In the genomic region with DNA sequence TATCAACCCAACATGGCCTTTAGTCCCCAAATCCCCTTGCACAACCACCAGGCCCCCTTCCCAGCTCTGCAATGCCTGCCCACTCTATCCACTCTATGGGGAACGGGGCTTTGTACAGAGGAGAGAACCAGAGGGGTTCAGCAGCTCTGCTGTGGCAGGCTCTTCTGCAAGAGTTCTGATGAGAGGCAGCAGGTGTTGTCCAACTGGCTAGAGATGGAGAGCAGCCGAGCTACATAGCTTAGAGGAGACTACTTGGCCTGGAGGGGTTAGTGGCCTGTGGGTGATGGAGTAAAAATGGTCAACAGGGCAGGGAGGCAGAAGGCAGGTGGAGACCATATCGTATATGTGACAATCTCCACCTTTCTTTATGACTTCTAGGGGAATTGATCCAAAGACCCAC, we compare ENCODE assay signal across 30 cellular contexts.
"Had no signal": no experiment of that assay in that cellular context is flagged by ENCODE, and none has a peak within 500 bp of the region (broad histone marks: within the 10 kb centered on the region; RNA-seq: fewer than 3 reads in every experiment).

No MANE protein-coding gene starts in this region.

- H3K4me1 ChIP-seq: breast epithelium, colonic mucosa, esophagus squamous epithelium, gastroesophageal sphincter, heart right ventricle had no signal

- DNase-seq: activated CD4-positive, alpha-beta memory T cell treated with anti-CD3 and anti-CD28 coated beads for 36 hours; activated CD4-positive, alpha-beta T cell treated with anti-CD3 and anti-CD28 coated beads for 36 hours; activated CD4-positive, alpha-beta T cell treated with anti-CD3 and anti-CD28 coated beads, Interleukin-2, amount 10 ng/mL, durations not matched to agents 24 days and 14 days; activated CD4-positive, CD25-positive, alpha-beta regulatory T cell; activated CD4-positive, CD25-positive, alpha-beta regulatory T cell treated with anti-CD3 and anti-CD28 coated beads, Interleukin-2, amount 50 U/mL, for 72 hours; activated CD8-positive, alpha-beta memory T cell treated with anti-CD3 and anti-CD28 coated beads, Interleukin-2, amount 10 ng/mL, durations not matched to agents 7 days and 5 days; activated CD8-positive, alpha-beta memory T cell treated with anti-CD3 and anti-CD28 coated beads, Interleukin-2, amount 50 U/mL, for 4 hours; activated CD8-positive, alpha-beta T cell treated with anti-CD3 and anti-CD28 coated beads, Interleukin-2, amount 10 ng/mL, durations not matched to agents 7 days and 5 days; activated gamma-delta T cell; activated naive CD4-positive, alpha-beta T cell; activated naive CD4-positive, alpha-beta T cell treated with anti-CD3 and anti-CD28 coated beads, Interleukin-2, amount 10 ng/mL, durations not matched to agents 7 days and 5 days; activated naive CD8-positive, alpha-beta T cell treated with anti-CD3 and anti-CD28 coated beads, Interleukin-2, amount 10 ng/mL, durations not matched to agents 7 days and 5 days; activated T-cell treated with anti-CD3 and anti-CD28 coated beads, Interleukin-2, amount 50 U/mL, for 1 hour; activated T-cell treated with anti-CD3 and anti-CD28 coated beads, Interleukin-2, amount 50 U/mL, for 48 hours; central memory CD4-positive, alpha-beta T cell; cerebellar nuclear complex; colonic mucosa; effector CD8-positive, alpha-beta T cell; esophagus squamous epithelium; foreskin melanocyte; heart right ventricle; T-helper 2 cell had no signal

- FAIRE-seq: endometrium, endothelial cell of umbilical vein had no signal

- H3K27me3 ChIP-seq: ascending aorta, breast epithelium, cardiac muscle cell, colonic mucosa, gastroesophageal sphincter, heart right ventricle had no signal

- H3K27ac ChIP-seq: ascending aorta, breast epithelium, cardiac muscle cell, colonic mucosa, epithelial cell of prostate, esophagus squamous epithelium, gastroesophageal sphincter, heart right ventricle had no signal

- H3K9me3 ChIP-seq: ascending aorta, breast epithelium, colonic mucosa, esophagus squamous epithelium, gastroesophageal sphincter, heart right ventricle had no signal

- ATAC-seq: activated CD4-positive, alpha-beta T cell treated with anti-CD3 and anti-CD28 coated beads for 36 hours; activated CD8-positive, alpha-beta memory T cell treated with anti-CD3 and anti-CD28 coated beads, Interleukin-2, amount 10 ng/mL, durations not matched to agents 7 days and 5 days; activated CD8-positive, alpha-beta T cell treated with anti-CD3 and anti-CD28 coated beads, Interleukin-2, amount 10 ng/mL, durations not matched to agents 7 days and 5 days; activated naive CD4-positive, alpha-beta T cell treated with anti-CD3 and anti-CD28 coated beads, Interleukin-2, amount 50 U/mL, for 72 hours; gastroesophageal sphincter; heart right ventricle had no signal

- H3K4me3 ChIP-seq: ascending aorta, breast epithelium, cardiac muscle cell, colonic mucosa, esophagus squamous epithelium, gastroesophageal sphincter, heart right ventricle had no signal

- H3K36me3 ChIP-seq: ascending aorta, breast epithelium, cardiac muscle cell, colonic mucosa, esophagus squamous epithelium, gastroesophageal sphincter, heart right ventricle had no signal
